21 cellular contexts compared by ENCODE assay signal in the genomic region with DNA sequence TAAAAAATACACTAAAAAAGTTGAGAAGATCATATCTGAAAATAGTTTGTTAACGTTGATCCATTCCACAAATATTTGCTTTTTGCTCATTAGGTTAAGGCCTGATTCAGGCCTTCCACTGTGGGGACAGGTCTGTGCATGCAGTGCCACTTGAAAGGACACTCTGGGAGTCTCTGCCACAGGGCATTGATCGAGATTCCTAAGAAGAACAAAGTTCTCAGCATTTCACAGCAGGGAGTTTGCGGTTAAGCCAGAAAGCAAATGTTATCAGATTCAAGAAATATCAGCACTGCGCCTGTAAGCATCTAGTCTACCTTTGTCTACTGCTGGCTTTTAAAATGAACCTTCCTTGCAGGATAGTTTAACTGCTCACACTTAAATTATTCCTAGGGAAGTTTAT.
DNase-seq lines count a peak whose midpoint lies in the region; FAIRE-seq and TF ChIP-seq lines count a peak whose summit lies in the region.
"Had no signal": no experiment of that assay in that cellular context is flagged by ENCODE, and none has a peak within 500 bp of the region (broad histone marks: within the 10 kb centered on the region; RNA-seq: fewer than 3 reads in every experiment).

No MANE protein-coding gene starts in this region.

- WGBS in spleen, 5 donors = 74 to 89% (median 79%) methylated on average over 4 of the region's 4 CpGs

- intact Hi-C loops in activated naive CD4-positive, alpha-beta T cell treated with anti-CD3 and anti-CD28 coated beads for 36 hours (cut with micrococcal nuclease) = loop anchor here (10.0 kb wide), 1 partner anchor 578 kb away; the partner anchor contains the start of gene EXOSC9
- intact Hi-C loops in spleen (cut with DNase I; ENCODE audit: low total_unique reads) = no loop called here

- peak overlapping the region; percentile 38; the same call in 1 of the 2 replicates for H3K27ac ChIP-seq in SK-N-MC
- peak overlapping the region in 5 of 8 donors; percentile 7 to 64 (median 25) for H3K27ac ChIP-seq in spleen
- H3K27ac ChIP-seq: PC-9, right lobe of liver, testis had no signal

- H3K9ac ChIP-seq in SK-N-MC (ENCODE audit: insufficient read length) = no peak overlapping the region

- no peaks in the 10 kb centered on the region for H3K9me3 Mint-ChIP-seq in activated naive CD4-positive, alpha-beta T cell treated with anti-CD3 and anti-CD28 coated beads for 36 hours

- no peaks in the 10 kb centered on the region for H3K9me3 ChIP-seq in SK-N-MC (ENCODE audit: low read depth, low read length)
- no peaks in the 10 kb centered on the region for H3K9me3 ChIP-seq in spleen
- H3K9me3 ChIP-seq: right lobe of liver, testis had no signal

- no peak for DNase-seq in activated naive CD4-positive, alpha-beta T cell treated with anti-CD3 and anti-CD28 coated beads for 36 hours
- no peak for DNase-seq in activated naive CD4-positive, alpha-beta T cell treated with anti-CD3 and anti-CD28 coated beads, Interleukin-2, amount 50 U/mL, for 16 hours
- DNase-seq in SK-N-MC (ENCODE audit: low read depth, low spot score) (peak; percentile 60), bronchial epithelial cell (ENCODE audit: low read depth) (peak; percentile 57), spleen (no peak), SK-N-DZ (ENCODE audit: low spot score) (no peak), SHP77 treated with DMSO at 0.1 percent for 48 hours (lab: John Stamatoyannopoulos, UW) (no peak), hypothalamus (lab: John Stamatoyannopoulos, UW) (no peak)
- DNase-seq: central memory CD4-positive, alpha-beta T cell; COR-L47; effector CD8-positive, alpha-beta T cell; GF-D8; kidney glomerular epithelial cell; midbrain; NCI-H1930; NCI-H526; occipital lobe; PC-9; right lobe of liver; stimulated activated CD4-positive, alpha-beta T cell treated with anti-CD3 and anti-CD28 coated beads, Interleukin-2, amount 100 ng/mL, for 24 hours; testis had no signal

- FAIRE-seq in bronchial epithelial cell (lab: Jason Lieb, UNC) = no peak

- peaks cover 0 to 8% (median 0%) of the 10 kb centered on the region in 6 donors for H3K4me1 ChIP-seq in spleen
- H3K4me1 ChIP-seq: right lobe of liver, testis had no signal

- no peak for TF ChIP-seq POLR2A in spleen (IDR thresholded peaks at IDR 0.05)

- H3K36me3 ChIP-seq in SK-N-MC (ENCODE audit: insufficient read depth, low read length) = no peaks in the 10 kb centered on the region
- H3K36me3 ChIP-seq in bronchial epithelial cell (ENCODE audit: control insufficient read depth, insufficient read depth, low read length) = no peaks in the 10 kb centered on the region
- no peaks in the 10 kb centered on the region for H3K36me3 ChIP-seq in spleen
- H3K36me3 ChIP-seq: right lobe of liver had no signal

- no peak for TF ChIP-seq CTCF in bronchial epithelial cell (IDR thresholded peaks at IDR 0.05; ENCODE audit: insufficient read depth, low read length, severe bottlenecking)
- TF ChIP-seq CTCF in spleen (IDR thresholded peaks at IDR 0.05 in 8 of 11, conservative IDR thresholded peaks at IDR 0.05 in 3 of 11) = no peak

- peaks cover 63% of the 10 kb centered on the region for H3K4me1 Mint-ChIP-seq in activated naive CD4-positive, alpha-beta T cell treated with anti-CD3 and anti-CD28 coated beads for 36 hours (ENCODE audit: low read depth)

- H3K27ac Mint-ChIP-seq in activated naive CD4-positive, alpha-beta T cell treated with anti-CD3 and anti-CD28 coated beads for 36 hours = peak overlapping the region; percentile 76

- H3K4me3 ChIP-seq in SK-N-MC = peak overlapping the region; percentile 46
- no peak overlapping the region for H3K4me3 ChIP-seq in bronchial epithelial cell (ENCODE audit: low read depth, low read length)
- peak overlapping the region in 1 of 8 donors; percentile 27 for H3K4me3 ChIP-seq in spleen
- H3K4me3 ChIP-seq: PC-9, right lobe of liver, testis had no signal

- CTCF ChIA-PET in activated naive CD4-positive, alpha-beta T cell treated with anti-CD3 and anti-CD28 coated beads for 36 hours (lab: Charles Lee) = interaction anchor here (1.5 kb wide), 1 partner anchor 26 kb away, joined by 6 read pairs; no protein-coding TSS in a partner anchor

- no peaks in the 10 kb centered on the region for H3K36me3 Mint-ChIP-seq in activated naive CD4-positive, alpha-beta T cell treated with anti-CD3 and anti-CD28 coated beads for 36 hours (ENCODE audit: low read depth)

- H3K27me3 ChIP-seq in bronchial epithelial cell (ENCODE audit: control insufficient read depth, insufficient read depth, low read length) (peaks cover 2% of the 10 kb centered on the region), spleen (replicated peaks in 1 of 7) (no peaks in the 10 kb centered on the region)
- H3K27me3 ChIP-seq: right lobe of liver, testis had no signal

- H3K4me3 Mint-ChIP-seq in activated naive CD4-positive, alpha-beta T cell treated with anti-CD3 and anti-CD28 coated beads for 36 hours = peak overlapping the region; percentile 61

- H3K27me3 Mint-ChIP-seq in activated naive CD4-positive, alpha-beta T cell treated with anti-CD3 and anti-CD28 coated beads for 36 hours (ENCODE audit: low read depth) = no peaks in the 10 kb centered on the region

Comparison
In these comparisons a context has a peak if more than half of its experiments do, and no peak if none do; other contexts are left out.
1. DNase-seq: peak in SK-N-MC (single experiment) and bronchial epithelial cell (single experiment); none in activated naive CD4-positive, alpha-beta T cell treated with anti-CD3 and anti-CD28 coated beads for 36 hours (single experiment), activated naive CD4-positive, alpha-beta T cell treated with anti-CD3 and anti-CD28 coated beads, Interleukin-2, amount 50 U/mL, for 16 hours (single experiment), spleen (single experiment), SK-N-DZ (single experiment), SHP77 treated with DMSO at 0.1 percent for 48 hours (single experiment) and hypothalamus (0 of 51).